Comparison of ENCODE assay signal across 20 cellular contexts in genomic region chr7:27239780-27240731, GRCh38. TPM values are rescaled to one million over a fixed set of nuclear protein-coding genes. Genes with fewer than 3 reads are reported as not detected.
DNase-seq lines count a peak whose midpoint lies in the region; ATAC-seq, FAIRE-seq and TF ChIP-seq lines count a peak whose summit lies in the region.
"Had no signal": no experiment of that assay in that cellular context is flagged by ENCODE, and none has a peak within 500 bp of the region (broad histone marks: within the 10 kb centered on the region; RNA-seq: fewer than 3 reads in every experiment).

No MANE protein-coding gene starts in this region.

- TF ChIP-seq RAD21 in K562 (CRISPR knock-in tag; conservative IDR thresholded peaks at IDR 0.05 in 1 of 2, IDR thresholded peaks at IDR 0.05 in 1 of 2) = no peak

- H3K27me3 ChIP-seq in left ventricle myocardium inferior (ENCODE audit: low read depth) (peaks cover 100% of the 10 kb centered on the region), K562 (ENCODE audit: control insufficient read depth in 2 of 2, insufficient read depth in 2 of 2, low read length in 2 of 2) (peaks cover 67 to 92% of the 10 kb centered on the region in 2 experiments)

- H3K4me2 ChIP-seq in K562 (ENCODE audit: insufficient read depth, low read length) = no peak overlapping the region

- intact Hi-C loops in left ventricle myocardium inferior (cut with micrococcal nuclease) (loop anchor here (10.0 kb wide), 1 partner anchor 335 kb away; no protein-coding TSS in a partner anchor), Right ventricle myocardium inferior (cut with DNase I) (loop anchor here (10.0 kb wide), 1 partner anchor 335 kb away; no protein-coding TSS in a partner anchor), K562 (cut with micrococcal nuclease) (no loop called here)
- intact Hi-C loops in activated CD4-positive, alpha-beta memory T cell treated with anti-CD3 and anti-CD28 coated beads for 36 hours (cut with micrococcal nuclease) = loop anchor here (2.0 to 5.0 kb wide), 2 partner anchors 43 to 73 kb away; partner anchors contain the start of gene HOXA9

- H3K27ac ChIP-seq in left ventricle myocardium inferior (replicated peaks) (no peak overlapping the region), K562 (ENCODE audit: extremely low read depth, low read depth, low read length) (no peak overlapping the region), urinary bladder (ENCODE audit: low read depth) (no peak overlapping the region)
- H3K27ac ChIP-seq: colonic mucosa, parathyroid adenoma, RWPE1 had no signal

- POLR2A ChIA-PET in K562 (lab: Yijun Ruan, JAX) = interaction anchor here (0.6 kb wide), 1 partner anchor 816 kb away, joined by 3 read pairs; no protein-coding TSS in a partner anchor
- POLR2A ChIA-PET in naive thymus-derived CD8-positive, alpha-beta T cell (lab: Charles Lee) = no interaction called here
- POLR2A ChIA-PET in activated CD4-positive, alpha-beta memory T cell treated with anti-CD3 and anti-CD28 coated beads for 36 hours (lab: Charles Lee) = interaction anchor here (0.6 kb wide), 1 partner anchor 21 kb away, joined by 4 read pairs; no protein-coding TSS in a partner anchor

- WGBS in K562 (ENCODE audit: insufficient coverage, low coverage, missing lambda C conversion rate) = 2% methylated on average over 29 of the region's 33 CpGs
- WGBS in urinary bladder = 34% methylated on average over 33 of the region's 33 CpGs

- H3K4me1 ChIP-seq in left ventricle myocardium inferior = peaks cover 46% of the 10 kb centered on the region
- peaks cover 0 to 23% of the 10 kb centered on the region in 2 experiments; a peak in 2 of 5 replicates for H3K4me1 ChIP-seq in K562 (replicated peaks in 1 of 2; ENCODE audit: control insufficient read depth in 2 of 2, insufficient read depth in 2 of 2, low read length in 2 of 2)
- no peaks in the 10 kb centered on the region for H3K4me1 ChIP-seq in urinary bladder (ENCODE audit: insufficient read depth)
- H3K4me1 ChIP-seq: BE2C, parathyroid adenoma had no signal

- peaks cover 18% of the 10 kb centered on the region; the same call in 1 of the 2 replicates for H4K20me1 ChIP-seq in K562 (replicated peaks; ENCODE audit: control insufficient read depth, insufficient read depth, low read length)

- H3K4me1 Mint-ChIP-seq in naive thymus-derived CD8-positive, alpha-beta T cell = peaks cover 15 to 47% (median 37%) of the 10 kb centered on the region in 4 donors
- H3K4me1 Mint-ChIP-seq in activated CD4-positive, alpha-beta memory T cell treated with anti-CD3 and anti-CD28 coated beads for 36 hours (ENCODE audit: low read depth) = peaks cover 27% of the 10 kb centered on the region
- peaks cover 16 to 24% of the 10 kb centered on the region in 2 donors for H3K4me1 Mint-ChIP-seq in effector memory CD8-positive, alpha-beta T cell (ENCODE audit: low read depth in 2 of 2)

- FAIRE-seq in K562 (lab: Jason Lieb, UNC) = no peak
- FAIRE-seq: G401.6, keratinocyte had no signal

- H3K9me3 ChIP-seq in left ventricle myocardium inferior (replicated peaks) = no peaks in the 10 kb centered on the region
- H3K9me3 ChIP-seq in K562 (replicated peaks; ENCODE audit: control insufficient read depth, insufficient read depth, low read depth, low read length) = no peaks in the 10 kb centered on the region
- H3K9me3 ChIP-seq: BE2C, colonic mucosa had no signal

- H3K4me3 ChIP-seq in left ventricle myocardium inferior = peak overlapping the region; percentile 49
- no peak overlapping the region for H3K4me3 ChIP-seq in K562
- peak overlapping the region; percentile 32 for H3K4me3 ChIP-seq in urinary bladder (ENCODE audit: low read depth, low read length)
- H3K4me3 ChIP-seq: colonic mucosa had no signal

- TF ChIP-seq POLR2A in K562 (conservative IDR thresholded peaks at IDR 0.05) = no peak

- no peak for ATAC-seq in Right ventricle myocardium inferior
- no peak for ATAC-seq in K562
- ATAC-seq in naive thymus-derived CD8-positive, alpha-beta T cell = no peak
- no peak for ATAC-seq in HG02885 (IDR thresholded peaks at IDR 0.05; ENCODE audit: poor library complexity, unreplicated experiment)
- ATAC-seq in effector memory CD8-positive, alpha-beta T cell (replicated peaks) = no peak
- ATAC-seq: activated CD8-positive, alpha-beta T cell treated with anti-CD3 and anti-CD28 coated beads for 36 hours had no signal

- H3K27me3 Mint-ChIP-seq in naive thymus-derived CD8-positive, alpha-beta T cell = peaks cover 36 to 91% (median 72%) of the 10 kb centered on the region in 5 donors
- peaks cover 77% of the 10 kb centered on the region for H3K27me3 Mint-ChIP-seq in activated CD4-positive, alpha-beta memory T cell treated with anti-CD3 and anti-CD28 coated beads for 36 hours
- peaks cover 86 to 100% of the 10 kb centered on the region in 2 donors for H3K27me3 Mint-ChIP-seq in effector memory CD8-positive, alpha-beta T cell

- no peaks in the 10 kb centered on the region for H3K79me2 ChIP-seq in K562 (ENCODE audit: control insufficient read depth, insufficient read depth, low read length)
- H3K79me2 ChIP-seq: parathyroid adenoma had no signal

- H3K9ac ChIP-seq in K562 (ENCODE audit: insufficient read depth in 1 of 2, low read depth in 2 of 2, low read length in 2 of 2) = no peak overlapping the region
- H3K9ac ChIP-seq: parathyroid adenoma had no signal

- peaks cover 2% of the 10 kb centered on the region for H3K9me1 ChIP-seq in K562 (ENCODE audit: control insufficient read depth, insufficient read depth, low read length)

- BruUV-seq in K562 (replicated peaks; lab: Mats Ljungman, UMichigan) = no TSS peak

- H3K27ac Mint-ChIP-seq in naive thymus-derived CD8-positive, alpha-beta T cell = peak overlapping the region in 1 of 10 donors; percentile 2
- H3K27ac Mint-ChIP-seq in activated CD4-positive, alpha-beta memory T cell treated with anti-CD3 and anti-CD28 coated beads for 36 hours = no peak overlapping the region
- no peak overlapping the region for H3K27ac Mint-ChIP-seq in effector memory CD8-positive, alpha-beta T cell
- H3K27ac Mint-ChIP-seq: activated CD8-positive, alpha-beta T cell treated with anti-CD3 and anti-CD28 coated beads for 36 hours; activated naive CD8-positive, alpha-beta T cell treated with anti-CD3 and anti-CD28 coated beads, Interleukin-2, amount 10 ng/mL, durations not matched to agents 7 days and 5 days had no signal

- TF ChIP-seq CTCF in left ventricle myocardium inferior (IDR thresholded peaks at IDR 0.05; ENCODE audit: borderline replicate concordance) (no peak), K562 (IDR thresholded peaks at IDR 0.05 in 2 of 3, conservative IDR thresholded peaks at IDR 0.05 in 1 of 3; ENCODE audit: insufficient read depth in 2 of 3, low read depth in 1 of 3, low read length in 3 of 3) (no peak)

- no peaks in the 10 kb centered on the region for H3K9me3 Mint-ChIP-seq in naive thymus-derived CD8-positive, alpha-beta T cell
- no peaks in the 10 kb centered on the region for H3K9me3 Mint-ChIP-seq in activated CD4-positive, alpha-beta memory T cell treated with anti-CD3 and anti-CD28 coated beads for 36 hours
- H3K9me3 Mint-ChIP-seq in effector memory CD8-positive, alpha-beta T cell = no peaks in the 10 kb centered on the region
- H3K9me3 Mint-ChIP-seq: activated CD8-positive, alpha-beta T cell treated with anti-CD3 and anti-CD28 coated beads for 36 hours; activated naive CD8-positive, alpha-beta T cell treated with anti-CD3 and anti-CD28 coated beads, Interleukin-2, amount 10 ng/mL, durations not matched to agents 7 days and 5 days had no signal

- no peak overlapping the region for H2AFZ ChIP-seq in K562 (ENCODE audit: low read depth, low read length)
- H2AFZ ChIP-seq: parathyroid adenoma had no signal

- no peak for DNase-seq in left ventricle myocardium inferior
- DNase-seq in Right ventricle myocardium inferior (ENCODE audit: missing footprints) = no peak
- peak in 1 of 4 experiments; percentile 14 for DNase-seq in K562 (ENCODE audit: extremely low read depth in 1 of 4, low spot score in 3 of 4)
- no peak for DNase-seq in naive thymus-derived CD8-positive, alpha-beta T cell
- no peak for DNase-seq in activated CD4-positive, alpha-beta memory T cell treated with anti-CD3 and anti-CD28 coated beads for 36 hours
- no peak for DNase-seq in effector memory CD8-positive, alpha-beta T cell
- DNase-seq: activated CD8-positive, alpha-beta T cell treated with anti-CD3 and anti-CD28 coated beads for 36 hours; activated naive CD8-positive, alpha-beta T cell treated with anti-CD3 and anti-CD28 coated beads, Interleukin-2, amount 10 ng/mL, durations not matched to agents 7 days and 5 days; BE2C; colonic mucosa; NCI-H1092 treated with DMSO at 0.1 percent for 48 hours; stimulated activated CD4-positive, alpha-beta T cell treated with anti-CD3 and anti-CD28 coated beads, Interleukin-2, amount 100 ng/mL, for 48 hours; T-helper 9 cell had no signal

- in situ Hi-C loops in K562 (cut with MboI) = no loop called here

- peak overlapping the region in 9 of 10 donors; percentile 5 to 54 (median 36) for H3K4me3 Mint-ChIP-seq in naive thymus-derived CD8-positive, alpha-beta T cell
- H3K4me3 Mint-ChIP-seq in activated CD4-positive, alpha-beta memory T cell treated with anti-CD3 and anti-CD28 coated beads for 36 hours = no peak overlapping the region
- no peak overlapping the region for H3K4me3 Mint-ChIP-seq in effector memory CD8-positive, alpha-beta T cell
- H3K4me3 Mint-ChIP-seq: activated CD8-positive, alpha-beta T cell treated with anti-CD3 and anti-CD28 coated beads for 36 hours; activated naive CD8-positive, alpha-beta T cell treated with anti-CD3 and anti-CD28 coated beads, Interleukin-2, amount 10 ng/mL, durations not matched to agents 7 days and 5 days had no signal

- H3K36me3 ChIP-seq in left ventricle myocardium inferior (no peaks in the 10 kb centered on the region), K562 (ENCODE audit: control insufficient read depth, insufficient read depth, low read length) (no peaks in the 10 kb centered on the region), urinary bladder (ENCODE audit: insufficient read depth) (no peaks in the 10 kb centered on the region)
- H3K36me3 ChIP-seq: BE2C, colonic mucosa had no signal

- no peak for TF ChIP-seq EP300 in K562 (IDR thresholded peaks at IDR 0.05; ENCODE audit: low read length)

- H3K36me3 Mint-ChIP-seq in naive thymus-derived CD8-positive, alpha-beta T cell = peaks cover 0 to 2% (median 0%) of the 10 kb centered on the region in 3 donors
- peaks cover 2% of the 10 kb centered on the region for H3K36me3 Mint-ChIP-seq in activated CD4-positive, alpha-beta memory T cell treated with anti-CD3 and anti-CD28 coated beads for 36 hours
- H3K36me3 Mint-ChIP-seq in effector memory CD8-positive, alpha-beta T cell (ENCODE audit: insufficient read depth) = peaks cover 8% of the 10 kb centered on the region
- H3K36me3 Mint-ChIP-seq: activated naive CD8-positive, alpha-beta T cell treated with anti-CD3 and anti-CD28 coated beads, Interleukin-2, amount 10 ng/mL, durations not matched to agents 7 days and 5 days had no signal

- CTCF ChIA-PET in K562 (lab: Yijun Ruan, JAX; ENCODE audit: low intra/inter-chr PET ratio) = no interaction called here
- CTCF ChIA-PET in activated CD4-positive, alpha-beta memory T cell treated with anti-CD3 and anti-CD28 coated beads for 36 hours (lab: Charles Lee) = interaction anchor here (0.6 to 3.5 kb wide), 3 partner anchors 40 to 61 kb away, joined by 3 to 19 read pairs (median 8); no protein-coding TSS in a partner anchor

RNA-seq across cellular contexts. Expression of gene EVX1, which starts 2.5 kb away (rescaled TPM):
- total RNA-seq in left ventricle myocardium inferior (not detected), Right ventricle myocardium inferior (not detected), K562 (2014; rRNA removed) (not detected in 2 replicates), K562 (2014; rRNA removed; fragmentation: Illumina TruSeq; extraction: Trizol) (not detected in 2 replicates), K562 (2015; rRNA removed; fragmentation: Illumina TruSeq; extraction: Trizol) (not detected in 2 replicates), K562 (2021) (not detected in 2 replicates), urinary bladder (1.1 TPM)
- total RNA-seq in K562 (2011; cell fraction: chromatin; rRNA removed; ENCODE audit: low replicate concordance) = not detected in 2 replicates
- not detected in 2 replicates for total RNA-seq in K562 (2011; cell fraction: nucleolus; rRNA removed)
- not detected in 2 replicates for total RNA-seq in K562 (2011; cell fraction: nucleoplasm; rRNA removed)
- polyA plus RNA-seq in K562 (2011; rRNA removed) (not detected in 2 replicates), K562 (2014; fragmentation: Illumina TruSeq; extraction: Trizol) (not detected in 2 replicates), K562 (2014; fragmentation: Nextera tagmentation; extraction: Ambion mirVana) (not detected), K562 (2014; rRNA removed) (not detected in 2 replicates), urinary bladder (2.0 TPM)
- polyA plus RNA-seq in K562 (2011; cell fraction: cytosol; rRNA removed) = not detected in 2 replicates
- polyA plus RNA-seq in K562 (2011; cell fraction: nucleus; rRNA removed) = not detected in 2 replicates
- polyA plus RNA-seq in K562 (2012) = not detected in 2 replicates
- not detected in 2 replicates for polyA minus RNA-seq in K562 (2011; rRNA and poly(A)+ RNA removed)
- polyA minus RNA-seq in K562 (2011; cell fraction: cytosol; rRNA and poly(A)+ RNA removed) = not detected in 2 replicates
- not detected in 2 replicates for polyA minus RNA-seq in K562 (2011; cell fraction: nucleus; rRNA and poly(A)+ RNA removed)
- total RNA-seq in naive thymus-derived CD8-positive, alpha-beta T cell = not detected
- not detected for polyA plus RNA-seq in naive thymus-derived CD8-positive, alpha-beta T cell
- not detected for total RNA-seq in activated CD4-positive, alpha-beta memory T cell treated with anti-CD3 and anti-CD28 coated beads for 36 hours
- total RNA-seq: activated CD8-positive, alpha-beta T cell treated with anti-CD3 and anti-CD28 coated beads for 36 hours; activated naive CD8-positive, alpha-beta T cell treated with anti-CD3 and anti-CD28 coated beads, Interleukin-2, amount 10 ng/mL, durations not matched to agents 7 days and 5 days; HT-29 had no signal
- polyA plus RNA-seq: keratinocyte had no signal

RNA-seq across cellular contexts. Expression of gene HOXA13, which starts 40.2 kb away (rescaled TPM):
- not detected for total RNA-seq in left ventricle myocardium inferior
- not detected for total RNA-seq in Right ventricle myocardium inferior
- total RNA-seq in K562 (2011; cell fraction: chromatin; rRNA removed; ENCODE audit: low replicate concordance) = not detected in 2 replicates
- total RNA-seq in K562 (2011; cell fraction: nucleolus; rRNA removed) = not detected in 2 replicates
- not detected in 2 replicates for total RNA-seq in K562 (2011; cell fraction: nucleoplasm; rRNA removed)
- total RNA-seq in K562 (2014; rRNA removed) = not detected in 2 replicates
- total RNA-seq in K562 (2014; rRNA removed; fragmentation: Illumina TruSeq; extraction: Trizol) = not detected in 2 replicates
- not detected in 2 replicates for total RNA-seq in K562 (2015; rRNA removed; fragmentation: Illumina TruSeq; extraction: Trizol)
- not detected in 2 replicates for total RNA-seq in K562 (2021)
- not detected in 2 replicates for polyA plus RNA-seq in K562 (2011; rRNA removed)
- polyA plus RNA-seq in K562 (2011; cell fraction: cytosol; rRNA removed) = not detected in 2 replicates
- polyA plus RNA-seq in K562 (2011; cell fraction: nucleus; rRNA removed) = not detected in 2 replicates
- not detected in 2 replicates for polyA plus RNA-seq in K562 (2012)
- not detected in 2 replicates for polyA plus RNA-seq in K562 (2014; fragmentation: Illumina TruSeq; extraction: Trizol)
- polyA plus RNA-seq in K562 (2014; fragmentation: Nextera tagmentation; extraction: Ambion mirVana) = not detected
- polyA plus RNA-seq in K562 (2014; rRNA removed) = not detected in 2 replicates
- polyA minus RNA-seq in K562 (2011; rRNA and poly(A)+ RNA removed) = not detected in 2 replicates
- polyA minus RNA-seq in K562 (2011; cell fraction: cytosol; rRNA and poly(A)+ RNA removed) = not detected in 2 replicates
- polyA minus RNA-seq in K562 (2011; cell fraction: nucleus; rRNA and poly(A)+ RNA removed) = not detected in 2 replicates
- not detected for total RNA-seq in naive thymus-derived CD8-positive, alpha-beta T cell
- not detected for polyA plus RNA-seq in naive thymus-derived CD8-positive, alpha-beta T cell
- total RNA-seq in urinary bladder = 43.2 TPM
- 24.4 TPM for polyA plus RNA-seq in urinary bladder
- total RNA-seq in activated CD4-positive, alpha-beta memory T cell treated with anti-CD3 and anti-CD28 coated beads for 36 hours = not detected
- total RNA-seq: activated CD8-positive, alpha-beta T cell treated with anti-CD3 and anti-CD28 coated beads for 36 hours; activated naive CD8-positive, alpha-beta T cell treated with anti-CD3 and anti-CD28 coated beads, Interleukin-2, amount 10 ng/mL, durations not matched to agents 7 days and 5 days had no signal
- polyA plus RNA-seq: keratinocyte had no signal

RNA-seq across cellular contexts. Expression of gene HOXA11, which starts 55.0 kb away (rescaled TPM):
- total RNA-seq in left ventricle myocardium inferior (not detected), Right ventricle myocardium inferior (not detected), K562 (2014; rRNA removed) (not detected in 2 replicates), K562 (2014; rRNA removed; fragmentation: Illumina TruSeq; extraction: Trizol) (not detected in 2 replicates), K562 (2015; rRNA removed; fragmentation: Illumina TruSeq; extraction: Trizol) (not detected in 2 replicates), K562 (2021) (not detected in 2 replicates), urinary bladder (9.3 TPM)
- not detected in 2 replicates for total RNA-seq in K562 (2011; cell fraction: chromatin; rRNA removed; ENCODE audit: low replicate concordance)
- not detected in 2 replicates for total RNA-seq in K562 (2011; cell fraction: nucleolus; rRNA removed)
- not detected in 2 replicates for total RNA-seq in K562 (2011; cell fraction: nucleoplasm; rRNA removed)
- polyA plus RNA-seq in K562 (2011; rRNA removed) (not detected in 2 replicates), K562 (2014; fragmentation: Illumina TruSeq; extraction: Trizol) (not detected in 2 replicates), K562 (2014; fragmentation: Nextera tagmentation; extraction: Ambion mirVana) (not detected), K562 (2014; rRNA removed) (not detected in 2 replicates), urinary bladder (39.1 TPM)
- polyA plus RNA-seq in K562 (2011; cell fraction: cytosol; rRNA removed) = not detected in 2 replicates
- polyA plus RNA-seq in K562 (2011; cell fraction: nucleus; rRNA removed) = not detected in 2 replicates
- not detected in 2 replicates for polyA plus RNA-seq in K562 (2012)
- polyA minus RNA-seq in K562 (2011; rRNA and poly(A)+ RNA removed) = not detected in 2 replicates
- polyA minus RNA-seq in K562 (2011; cell fraction: cytosol; rRNA and poly(A)+ RNA removed) = not detected in 2 replicates
- not detected in 2 replicates for polyA minus RNA-seq in K562 (2011; cell fraction: nucleus; rRNA and poly(A)+ RNA removed)
- total RNA-seq in naive thymus-derived CD8-positive, alpha-beta T cell = not detected
- polyA plus RNA-seq in naive thymus-derived CD8-positive, alpha-beta T cell = not detected
- not detected for total RNA-seq in activated CD4-positive, alpha-beta memory T cell treated with anti-CD3 and anti-CD28 coated beads for 36 hours
- total RNA-seq: activated naive CD8-positive, alpha-beta T cell treated with anti-CD3 and anti-CD28 coated beads, Interleukin-2, amount 10 ng/mL, durations not matched to agents 7 days and 5 days had no signal

Comparison
In these comparisons a context has a peak if more than half of its experiments do, and no peak if none do; other contexts are left out.
1. H3K4me3 Mint-ChIP-seq: peak in naive thymus-derived CD8-positive, alpha-beta T cell (9 of 10); none in activated CD4-positive, alpha-beta memory T cell treated with anti-CD3 and anti-CD28 coated beads for 36 hours (single experiment) and effector memory CD8-positive, alpha-beta T cell (0 of 2).
2. RNA of gene HOXA13, which starts 40.2 kb away (total RNA-seq): 43.2 TPM in urinary bladder (single experiment); not detected in left ventricle myocardium inferior (single experiment), not detected in Right ventricle myocardium inferior (single experiment), not detected in K562, not detected in naive thymus-derived CD8-positive, alpha-beta T cell and not detected in activated CD4-positive, alpha-beta memory T cell treated with anti-CD3 and anti-CD28 coated beads for 36 hours; every median in the first group is over 10 times any median in the second.
3. RNA of gene HOXA11, which starts 55.0 kb away (total RNA-seq): 9.3 TPM in urinary bladder (single experiment); not detected in activated CD4-positive, alpha-beta memory T cell treated with anti-CD3 and anti-CD28 coated beads for 36 hours, not detected in left ventricle myocardium inferior (single experiment), not detected in Right ventricle myocardium inferior (single experiment), not detected in K562 and not detected in naive thymus-derived CD8-positive, alpha-beta T cell; every median in the first group is over 10 times any median in the second.